Comparison of ENCODE assay signal across 8 cellular contexts in genomic region chr1:164320780-164321683, GRCh38.
DNase-seq lines count a peak whose midpoint lies in the region; ATAC-seq and TF ChIP-seq lines count a peak whose summit lies in the region.

No MANE protein-coding gene starts in this region.

- CTCF ChIA-PET in activated CD4-positive, alpha-beta T cell treated with anti-CD3 and anti-CD28 coated beads for 36 hours (lab: Charles Lee): no interaction called here

- no peak overlapping the region for H3K4me3 Mint-ChIP-seq in activated CD4-positive, alpha-beta T cell treated with anti-CD3 and anti-CD28 coated beads for 36 hours

- peak overlapping the region; percentile 64 for H3K4me2 ChIP-seq in parathyroid adenoma (ENCODE audit: low read length)

- H3K4me1 Mint-ChIP-seq in activated CD4-positive, alpha-beta T cell treated with anti-CD3 and anti-CD28 coated beads for 36 hours: no peaks in the 10 kb centered on the region

- peaks cover 10% of the 10 kb centered on the region for H3K27me3 Mint-ChIP-seq in activated CD4-positive, alpha-beta T cell treated with anti-CD3 and anti-CD28 coated beads for 36 hours

- H3K9me3 Mint-ChIP-seq in activated CD4-positive, alpha-beta T cell treated with anti-CD3 and anti-CD28 coated beads for 36 hours (ENCODE audit: low read depth): no peaks in the 10 kb centered on the region

- ATAC-seq in Right ventricle myocardium superior (ENCODE audit: poor library complexity): peak; percentile 94
- ATAC-seq in activated CD4-positive, alpha-beta T cell treated with anti-CD3 and anti-CD28 coated beads for 36 hours: no peak
- ATAC-seq in HG03025 (IDR thresholded peaks at IDR 0.05; ENCODE audit: low FRiP score, unreplicated experiment): no peak

- H3K4me3 ChIP-seq in parathyroid adenoma (ENCODE audit: low read depth, low read length): no peak overlapping the region

- H3K36me3 ChIP-seq in parathyroid adenoma (ENCODE audit: control insufficient read depth, insufficient read depth, low read length): no peaks in the 10 kb centered on the region

- H2AFZ ChIP-seq in parathyroid adenoma: peak overlapping the region; percentile 70

- no peaks in the 10 kb centered on the region for H3K9me3 ChIP-seq in parathyroid adenoma (ENCODE audit: control insufficient read depth, low read length)

- H3K4me1 ChIP-seq in parathyroid adenoma: no peaks in the 10 kb centered on the region

- H3K27ac ChIP-seq in parathyroid adenoma: no peak overlapping the region

- TF ChIP-seq CTCF in parathyroid adenoma (IDR thresholded peaks at IDR 0.05): no peak

- H3K27ac Mint-ChIP-seq in activated CD4-positive, alpha-beta T cell treated with anti-CD3 and anti-CD28 coated beads for 36 hours: no peak overlapping the region

- H3K36me3 Mint-ChIP-seq in activated CD4-positive, alpha-beta T cell treated with anti-CD3 and anti-CD28 coated beads for 36 hours (ENCODE audit: low read depth): no peaks in the 10 kb centered on the region

- POLR2A ChIA-PET in activated CD4-positive, alpha-beta T cell treated with anti-CD3 and anti-CD28 coated beads for 36 hours (lab: Charles Lee): no interaction called here

- H3K27me3 ChIP-seq in parathyroid adenoma (ENCODE audit: control insufficient read depth, insufficient read depth, low read length): no peaks in the 10 kb centered on the region

- intact Hi-C loops in Right ventricle myocardium superior (cut with DNase I): no loop called here
- intact Hi-C loops in activated CD4-positive, alpha-beta T cell treated with anti-CD3 and anti-CD28 coated beads for 36 hours (cut with DNase I, micrococcal nuclease): loop anchor here in 1 of 2 experiments (10.0 kb wide), 1 partner anchor 1466 kb away; no protein-coding TSS in a partner anchor

- DNase-seq in Daoy (ENCODE audit: low read depth) (peak; percentile 51), SK-N-DZ (ENCODE audit: low spot score) (peak; percentile 2), Right ventricle myocardium superior (peak; percentile 59)
- DNase-seq in activated CD4-positive, alpha-beta T cell treated with anti-CD3 and anti-CD28 coated beads for 36 hours: no peak
- no peak for DNase-seq in activated CD8-positive, alpha-beta memory T cell treated with anti-CD3 and anti-CD28 coated beads for 24 hours
- no peak for DNase-seq in activated CD8-positive, alpha-beta memory T cell treated with anti-CD3 and anti-CD28 coated beads, Interleukin-2, amount 50 U/mL, for 48 hours

- H3K79me2 ChIP-seq in parathyroid adenoma: no peaks in the 10 kb centered on the region

- no peak overlapping the region for H3K9ac ChIP-seq in parathyroid adenoma

Comparison
In these comparisons a context has a peak if more than half of its experiments do, and no peak if none do; other contexts are left out.
1. DNase-seq: peak in Daoy (single experiment), SK-N-DZ (single experiment) and Right ventricle myocardium superior (single experiment); none in activated CD4-positive, alpha-beta T cell treated with anti-CD3 and anti-CD28 coated beads for 36 hours (single experiment), activated CD8-positive, alpha-beta memory T cell treated with anti-CD3 and anti-CD28 coated beads for 24 hours (single experiment) and activated CD8-positive, alpha-beta memory T cell treated with anti-CD3 and anti-CD28 coated beads, Interleukin-2, amount 50 U/mL, for 48 hours (single experiment).